21 cellular contexts compared by ENCODE assay signal in genomic region chr2:209907746-209908145, GRCh38.
"Had no signal": no experiment of that assay in that cellular context is flagged by ENCODE, and none has a peak within 500 bp of the region (broad histone marks: within the 10 kb centered on the region; RNA-seq: fewer than 3 reads in every experiment).

No MANE protein-coding gene starts in this region.

- H3K4me1 ChIP-seq: esophagus muscularis mucosa, heart left ventricle, right lobe of liver had no signal

- DNase-seq: activated CD4-positive, alpha-beta T cell treated with anti-CD3 and anti-CD28 coated beads for 4 hours; activated CD4-positive, alpha-beta T cell treated with anti-CD3 and anti-CD28 coated beads, Interleukin-2, amount 50 U/mL, for 4 hours; activated effector memory CD4-positive, alpha-beta T cell treated with Interleukin-2 at 50 U/mL for 16 hours; activated naive CD4-positive, alpha-beta T cell treated with anti-CD3 and anti-CD28 coated beads, Interleukin-2, amount 10 ng/mL, durations not matched to agents 7 days and 5 days; activated naive CD8-positive, alpha-beta T cell treated with anti-CD3 and anti-CD28 coated beads, Interleukin-2, amount 10 ng/mL, durations not matched to agents 7 days and 5 days; brain microvascular endothelial cell; effector CD4-positive, alpha-beta T cell; foreskin keratinocyte; heart left ventricle; naive thymus-derived CD4-positive, alpha-beta T cell; ovary; right lobe of liver; stimulated activated CD4-positive, alpha-beta T cell treated with anti-CD3 and anti-CD28 coated beads, Interleukin-2, amount 100 ng/mL, for 48 hours; substantia nigra had no signal

- H3K36me3 ChIP-seq: brain microvascular endothelial cell, esophagus muscularis mucosa, heart left ventricle, ovary, right lobe of liver, tibial nerve had no signal

- H3K27ac Mint-ChIP-seq: activated naive CD4-positive, alpha-beta T cell treated with anti-CD3 and anti-CD28 coated beads, Interleukin-2, amount 10 ng/mL, durations not matched to agents 7 days and 5 days; activated naive CD8-positive, alpha-beta T cell treated with anti-CD3 and anti-CD28 coated beads, Interleukin-2, amount 10 ng/mL, durations not matched to agents 7 days and 5 days; dendritic cell treated with granulocyte-macrophage colony-stimulating factor and Interleukin-4, amounts not matched to agents 40 ng/mL and 50 ng/mL, for 4 days; mesothelial cell of epicardium; progenitor cell of endocrine pancreas; stimulated activated naive CD8-positive, alpha-beta T cell treated with anti-CD3 and anti-CD28 coated beads, Interleukin-15, Interleukin-2, amounts not matched to agents 100 ng/mL and 50 ng/mL, for 24 hours had no signal

- H3K27me3 Mint-ChIP-seq: activated naive CD4-positive, alpha-beta T cell treated with anti-CD3 and anti-CD28 coated beads, Interleukin-2, amount 10 ng/mL, durations not matched to agents 7 days and 5 days; dendritic cell treated with granulocyte-macrophage colony-stimulating factor and Interleukin-4, amounts not matched to agents 40 ng/mL and 50 ng/mL, for 4 days; progenitor cell of endocrine pancreas had no signal

- H3K4me3 ChIP-seq: esophagus muscularis mucosa, heart left ventricle, ovary, right lobe of liver, tibial nerve had no signal

- H3K4me1 Mint-ChIP-seq: activated naive CD4-positive, alpha-beta T cell treated with anti-CD3 and anti-CD28 coated beads, Interleukin-2, amount 10 ng/mL, durations not matched to agents 7 days and 5 days; activated naive CD8-positive, alpha-beta T cell treated with anti-CD3 and anti-CD28 coated beads, Interleukin-2, amount 10 ng/mL, durations not matched to agents 7 days and 5 days; mesothelial cell of epicardium; naive thymus-derived CD4-positive, alpha-beta T cell had no signal

- H3K9me3 Mint-ChIP-seq: activated naive CD4-positive, alpha-beta T cell treated with anti-CD3 and anti-CD28 coated beads, Interleukin-2, amount 10 ng/mL, durations not matched to agents 7 days and 5 days; activated naive CD8-positive, alpha-beta T cell treated with anti-CD3 and anti-CD28 coated beads, Interleukin-2, amount 10 ng/mL, durations not matched to agents 7 days and 5 days; dendritic cell treated with granulocyte-macrophage colony-stimulating factor and Interleukin-4, amounts not matched to agents 40 ng/mL and 50 ng/mL, for 4 days; stimulated activated naive CD8-positive, alpha-beta T cell treated with anti-CD3 and anti-CD28 coated beads, Interleukin-15, Interleukin-2, amounts not matched to agents 100 ng/mL and 50 ng/mL, for 24 hours had no signal

- H3K27ac ChIP-seq: brain microvascular endothelial cell, esophagus muscularis mucosa, foreskin keratinocyte, heart left ventricle, ovary, right lobe of liver, tibial nerve, VCaP had no signal

- H3K27me3 ChIP-seq: brain microvascular endothelial cell, esophagus muscularis mucosa, foreskin keratinocyte, heart left ventricle, ovary, right lobe of liver, tibial nerve had no signal

- H3K4me3 Mint-ChIP-seq: activated naive CD4-positive, alpha-beta T cell treated with anti-CD3 and anti-CD28 coated beads, Interleukin-2, amount 10 ng/mL, durations not matched to agents 7 days and 5 days; activated naive CD8-positive, alpha-beta T cell treated with anti-CD3 and anti-CD28 coated beads, Interleukin-2, amount 10 ng/mL, durations not matched to agents 7 days and 5 days; dendritic cell treated with granulocyte-macrophage colony-stimulating factor and Interleukin-4, amounts not matched to agents 40 ng/mL and 50 ng/mL, for 4 days; mesothelial cell of epicardium; naive thymus-derived CD4-positive, alpha-beta T cell; stimulated activated naive CD8-positive, alpha-beta T cell treated with anti-CD3 and anti-CD28 coated beads, Interleukin-15, Interleukin-2, amounts not matched to agents 100 ng/mL and 50 ng/mL, for 24 hours had no signal

- ATAC-seq: foreskin keratinocyte; heart left ventricle; naive thymus-derived CD4-positive, alpha-beta T cell; right lobe of liver had no signal

- H3K9me3 ChIP-seq: ovary, right lobe of liver had no signal

- H3K36me3 Mint-ChIP-seq: activated naive CD4-positive, alpha-beta T cell treated with anti-CD3 and anti-CD28 coated beads, Interleukin-2, amount 10 ng/mL, durations not matched to agents 7 days and 5 days; activated naive CD8-positive, alpha-beta T cell treated with anti-CD3 and anti-CD28 coated beads, Interleukin-2, amount 10 ng/mL, durations not matched to agents 7 days and 5 days; mesothelial cell of epicardium; naive thymus-derived CD4-positive, alpha-beta T cell had no signal
